ENCODE assay signal across 18 cellular contexts in genomic region chr15:66721954-66722353, GRCh38. TPM values are rescaled to one million over a fixed set of nuclear protein-coding genes. Genes with fewer than 3 reads are reported as not detected.
DNase-seq lines count a peak whose midpoint lies in the region; ATAC-seq, FAIRE-seq and TF ChIP-seq lines count a peak whose summit lies in the region.
"Had no signal": no experiment of that assay in that cellular context is flagged by ENCODE, and none has a peak within 500 bp of the region (broad histone marks: within the 10 kb centered on the region; RNA-seq: fewer than 3 reads in every experiment).

No MANE protein-coding gene starts in this region.

- no peak for DNase-seq in CD4-positive, CD25-positive, alpha-beta regulatory T cell
- no peak for DNase-seq in coronary artery (ENCODE audit: low spot score)
- DNase-seq in progenitor cell of endocrine pancreas (ENCODE audit: low spot score, unreplicated experiment), result no peak
- no peak for DNase-seq in GM19239 (ENCODE audit: insufficient read length, low spot score)
- no peak for DNase-seq in CD8-positive, alpha-beta memory T cell
- no peak for DNase-seq in frontal cortex (ENCODE audit: low spot score in 2 of 2)
- DNase-seq: BE2C; CD8-positive, alpha-beta T cell; MV-4-11; NCI-H1436; NCI-H2081 treated with DMSO at 0.1 percent for 48 hours; NCI-H226; NCI-H526 treated with DMSO at 0.1 percent for 48 hours; NK-92 treated with Interleukin-12 subunit alpha and Interleukin-12 subunit beta, amount 100 ng/mL, for 24 hours; SK-N-SH had no signal

- no peak for ATAC-seq in CD4-positive, CD25-positive, alpha-beta regulatory T cell (ENCODE audit: low read depth in 2 of 2)
- no peak for ATAC-seq in HG02798 (IDR thresholded peaks at IDR 0.05; ENCODE audit: poor library complexity, unreplicated experiment)
- ATAC-seq: CD8-positive, alpha-beta T cell had no signal

- no peak overlapping the region for H3K9ac ChIP-seq in HUES48 (ENCODE audit: low read depth, low read length)
- H3K9ac ChIP-seq: SK-N-SH had no signal

- no peaks in the 10 kb centered on the region for H3K4me1 ChIP-seq in CD4-positive, CD25-positive, alpha-beta regulatory T cell (ENCODE audit: control insufficient read depth, insufficient read depth, low read length, poor library complexity, severe bottlenecking)
- H3K4me1 ChIP-seq in HUES48 (ENCODE audit: control insufficient read depth, insufficient read depth, low read length), result no peaks in the 10 kb centered on the region
- H3K4me1 ChIP-seq in CD8-positive, alpha-beta memory T cell (ENCODE audit: insufficient read depth, low read length), result peaks cover 17% of the 10 kb centered on the region

- POLR2A ChIA-PET in CD8-positive, alpha-beta memory T cell (lab: Charles Lee), result no interaction called here

- H3K9me3 ChIP-seq in CD4-positive, CD25-positive, alpha-beta regulatory T cell (ENCODE audit: control insufficient read depth in 2 of 2, low read length in 2 of 2), result no peaks in the 10 kb centered on the region
- no peaks in the 10 kb centered on the region for H3K9me3 ChIP-seq in HUES48 (ENCODE audit: control insufficient read depth, insufficient read depth, low read length)
- no peaks in the 10 kb centered on the region for H3K9me3 ChIP-seq in CD8-positive, alpha-beta memory T cell (ENCODE audit: low read length)
- H3K9me3 ChIP-seq: BE2C, SK-N-SH had no signal

- H3K27me3 ChIP-seq in CD4-positive, CD25-positive, alpha-beta regulatory T cell (ENCODE audit: control insufficient read depth, insufficient read depth, low read length), result no peaks in the 10 kb centered on the region
- no peaks in the 10 kb centered on the region for H3K27me3 ChIP-seq in HUES48 (ENCODE audit: control insufficient read depth, insufficient read depth, low read length)
- H3K27me3 ChIP-seq in CD8-positive, alpha-beta memory T cell (ENCODE audit: insufficient read depth, low read length, poor library complexity, severe bottlenecking), result no peaks in the 10 kb centered on the region
- H3K27me3 ChIP-seq: BE2C had no signal

- CTCF ChIA-PET in CD8-positive, alpha-beta memory T cell (lab: Charles Lee), result interaction anchor here (1.6 kb wide), 1 partner anchor 17 kb away, joined by 4 read pairs; no protein-coding TSS in a partner anchor

- no peaks in the 10 kb centered on the region for H3K9me3 Mint-ChIP-seq in CD4-positive, CD25-positive, alpha-beta regulatory T cell
- no peaks in the 10 kb centered on the region for H3K9me3 Mint-ChIP-seq in progenitor cell of endocrine pancreas (ENCODE audit: low read depth)
- H3K9me3 Mint-ChIP-seq in CD8-positive, alpha-beta memory T cell, result no peaks in the 10 kb centered on the region
- H3K9me3 Mint-ChIP-seq: CD8-positive, alpha-beta T cell had no signal

- no peak overlapping the region for H3K4me3 ChIP-seq in CD4-positive, CD25-positive, alpha-beta regulatory T cell (ENCODE audit: low read depth, low read length)
- no peak overlapping the region for H3K4me3 ChIP-seq in HUES48 (ENCODE audit: low read depth, low read length)
- H3K4me3 ChIP-seq in coronary artery, result no peak overlapping the region
- no peak overlapping the region for H3K4me3 ChIP-seq in CD8-positive, alpha-beta memory T cell (ENCODE audit: low read length)

- H3K4me3 Mint-ChIP-seq in CD4-positive, CD25-positive, alpha-beta regulatory T cell, result no peak overlapping the region
- no peak overlapping the region for H3K4me3 Mint-ChIP-seq in progenitor cell of endocrine pancreas (ENCODE audit: low read depth)
- no peak overlapping the region for H3K4me3 Mint-ChIP-seq in CD8-positive, alpha-beta memory T cell
- H3K4me3 Mint-ChIP-seq: CD8-positive, alpha-beta T cell had no signal

- peak overlapping the region in 2 of 3 donors; percentile 45 to 51 for H3K27ac Mint-ChIP-seq in CD4-positive, CD25-positive, alpha-beta regulatory T cell
- peak overlapping the region; percentile 46 for H3K27ac Mint-ChIP-seq in progenitor cell of endocrine pancreas
- H3K27ac Mint-ChIP-seq in CD8-positive, alpha-beta memory T cell, result peak overlapping the region in 1 of 8 donors; percentile 51
- H3K27ac Mint-ChIP-seq: CD8-positive, alpha-beta T cell had no signal

- H3K36me3 ChIP-seq in CD4-positive, CD25-positive, alpha-beta regulatory T cell (ENCODE audit: control insufficient read depth, insufficient read depth, low read length), result no peaks in the 10 kb centered on the region
- 0 out of 2 replicates have a peak, but pooled peaks cover 2% of the 10 kb centered on the region for H3K36me3 ChIP-seq in HUES48 (ENCODE audit: control insufficient read depth, insufficient read depth, low read length)
- H3K36me3 ChIP-seq in CD8-positive, alpha-beta memory T cell (ENCODE audit: insufficient read depth, low read length), result no peaks in the 10 kb centered on the region

- H3K27me3 Mint-ChIP-seq in CD4-positive, CD25-positive, alpha-beta regulatory T cell, result peaks cover 5% of the 10 kb centered on the region
- H3K27me3 Mint-ChIP-seq in progenitor cell of endocrine pancreas, result no peaks in the 10 kb centered on the region
- peaks cover 6 to 24% of the 10 kb centered on the region in 2 donors for H3K27me3 Mint-ChIP-seq in CD8-positive, alpha-beta memory T cell

- H3K36me3 Mint-ChIP-seq in CD4-positive, CD25-positive, alpha-beta regulatory T cell, result no peaks in the 10 kb centered on the region
- peaks cover 21% of the 10 kb centered on the region for H3K36me3 Mint-ChIP-seq in progenitor cell of endocrine pancreas (ENCODE audit: insufficient read depth)
- no peaks in the 10 kb centered on the region for H3K36me3 Mint-ChIP-seq in CD8-positive, alpha-beta memory T cell
- H3K36me3 Mint-ChIP-seq: CD8-positive, alpha-beta T cell had no signal

- TF ChIP-seq CTCF in coronary artery (IDR thresholded peaks at IDR 0.05) (no peak), progenitor cell of endocrine pancreas (IDR thresholded peaks at IDR 0.05; ENCODE audit: unreplicated experiment) (no peak)

- peaks cover 0 to 25% (median 11%) of the 10 kb centered on the region in 4 donors for H3K4me1 Mint-ChIP-seq in CD4-positive, CD25-positive, alpha-beta regulatory T cell
- peaks cover 8% of the 10 kb centered on the region for H3K4me1 Mint-ChIP-seq in progenitor cell of endocrine pancreas (ENCODE audit: low read depth)
- H3K4me1 Mint-ChIP-seq in CD8-positive, alpha-beta memory T cell, result peaks cover 0 to 16% (median 0%) of the 10 kb centered on the region in 3 donors

- no peak overlapping the region for H3K27ac ChIP-seq in CD4-positive, CD25-positive, alpha-beta regulatory T cell (ENCODE audit: insufficient read depth, low read length, poor library complexity, severe bottlenecking)
- peak overlapping the region; percentile 24 for H3K27ac ChIP-seq in HUES48 (ENCODE audit: low read depth, low read length)
- peak overlapping the region; percentile 82 to 89 for H3K27ac ChIP-seq in coronary artery
- H3K27ac ChIP-seq in CD8-positive, alpha-beta memory T cell (ENCODE audit: low read depth, low read length), result no peak overlapping the region

- no peak for FAIRE-seq in GM19239 (lab: Jason Lieb, UNC)
- no peak for FAIRE-seq in frontal cortex (lab: Jason Lieb, UNC)
- FAIRE-seq: H1 had no signal

RNA-seq across cellular contexts. Expression of gene SMAD6, which starts 19.9 kb away (rescaled TPM):
- total RNA-seq in CD4-positive, CD25-positive, alpha-beta regulatory T cell, result 0.27 TPM
- polyA plus RNA-seq in CD4-positive, CD25-positive, alpha-beta regulatory T cell, result not detected
- total RNA-seq in progenitor cell of endocrine pancreas, result 35.5 and 38.9 TPM in 2 replicates
- under 1 TPM; 0.04 to 0.26 TPM for total RNA-seq in CD8-positive, alpha-beta memory T cell
- polyA plus RNA-seq in CD8-positive, alpha-beta memory T cell, result not detected
- total RNA-seq in frontal cortex, result 2.4 TPM

Comparison
In these comparisons a context has a peak if more than half of its experiments do, and no peak if none do; other contexts are left out.
1. H3K27ac ChIP-seq: peak in HUES48 (single experiment) and coronary artery (2 of 2); none in CD4-positive, CD25-positive, alpha-beta regulatory T cell (single experiment) and CD8-positive, alpha-beta memory T cell (single experiment).
2. RNA of gene SMAD6, which starts 19.9 kb away (total RNA-seq): 35.5 to 38.9 TPM in progenitor cell of endocrine pancreas; 2.4 TPM in frontal cortex (single experiment), 0.27 TPM in CD4-positive, CD25-positive, alpha-beta regulatory T cell (single experiment) and 0.04 to 0.26 TPM in CD8-positive, alpha-beta memory T cell; every median in the first group is over 10 times any median in the second.